9 cellular contexts compared by ENCODE assay signal in the genomic region with DNA sequence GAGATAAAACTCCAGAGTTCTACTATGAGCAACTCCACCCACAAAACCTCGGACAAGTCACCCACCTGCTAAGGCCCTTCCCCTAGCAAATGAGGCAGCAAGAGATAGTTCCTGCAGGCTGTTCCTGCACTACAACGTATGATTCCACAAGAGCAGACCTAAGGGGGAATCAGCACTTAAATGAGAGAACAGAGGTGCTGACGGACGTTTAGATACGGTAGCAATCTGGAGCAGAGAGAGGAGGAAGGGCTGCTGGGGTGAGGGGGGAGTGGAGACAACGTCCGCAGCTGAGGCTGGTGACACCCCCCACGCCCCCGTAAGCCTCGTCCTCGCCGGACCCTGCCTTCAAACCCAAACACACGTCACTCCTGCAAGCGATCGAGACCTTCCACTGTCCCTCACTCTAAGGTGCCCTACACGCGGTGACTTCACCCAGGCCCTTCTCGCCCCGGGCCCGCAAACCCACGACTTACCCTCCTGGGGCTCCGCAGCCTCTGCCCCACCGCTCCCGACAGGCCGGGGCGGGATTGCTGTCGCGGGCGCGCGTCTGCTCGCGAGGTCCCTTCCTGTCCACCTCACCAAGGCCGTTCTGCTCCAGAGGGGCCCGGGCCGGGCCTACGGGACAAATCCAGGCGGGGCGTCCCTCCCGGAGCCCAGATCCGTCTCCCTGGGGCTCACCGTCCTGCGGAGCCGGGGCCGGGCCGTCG. TPM values are rescaled to one million over a fixed set of nuclear protein-coding genes. Genes with fewer than 3 reads are reported as not detected.
DNase-seq lines count a peak whose midpoint lies in the region; ATAC-seq, FAIRE-seq and TF ChIP-seq lines count a peak whose summit lies in the region.
"Had no signal": no experiment of that assay in that cellular context is flagged by ENCODE, and none has a peak within 500 bp of the region (broad histone marks: within the 10 kb centered on the region; RNA-seq: fewer than 3 reads in every experiment).

No MANE protein-coding gene starts in this region.

- H3K4me1 ChIP-seq in SJCRH30 = no peaks in the 10 kb centered on the region
- peaks cover 7% of the 10 kb centered on the region for H3K4me1 ChIP-seq in astrocyte (ENCODE audit: insufficient read depth, low read length)

- peaks cover 32% of the 10 kb centered on the region for H3K9me3 Mint-ChIP-seq in astrocyte (ENCODE audit: unreplicated experiment)

- H3K27ac ChIP-seq in AG04450 (ENCODE audit: low read depth, low read length) (peak overlapping the region; percentile 68), SJCRH30 (peak overlapping the region; percentile 87), astrocyte (ENCODE audit: low read depth, low read length) (peak overlapping the region; percentile 90), skin epidermis (peak overlapping the region; percentile 69 to 98 (median 92))

- POLR2A ChIA-PET in AG04450 (lab: Yijun Ruan, JAX) = no interaction called here

- FAIRE-seq in astrocyte (lab: Jason Lieb, UNC) = no peak

- no peak for DNase-seq in AG04450 (ENCODE audit: low read depth, low spot score)
- DNase-seq in SJCRH30 = peak; percentile 41
- peak; percentile 18 for DNase-seq in astrocyte (ENCODE audit: low read depth)
- no peak for DNase-seq in DMS153 treated with DMSO at 0.1 percent for 48 hours (lab: John Stamatoyannopoulos, UW; ENCODE audit: unreplicated experiment)

- peak overlapping the region; percentile 97 for H2AFZ ChIP-seq in astrocyte (ENCODE audit: low read depth, low read length)

- peaks cover 52% of the 10 kb centered on the region for H3K79me2 ChIP-seq in astrocyte (ENCODE audit: insufficient read depth, low read length)

- peak overlapping the region; percentile 95 for H3K9ac ChIP-seq in astrocyte (ENCODE audit: low read length)

- H3K4me3 Mint-ChIP-seq in astrocyte (ENCODE audit: unreplicated experiment) = peak overlapping the region; percentile 90

- H3K4me1 Mint-ChIP-seq in astrocyte (ENCODE audit: low read depth, unreplicated experiment) = peaks cover 13% of the 10 kb centered on the region

- H3K27me3 ChIP-seq in AG04450 (ENCODE audit: control insufficient read depth, insufficient read depth, low read length) (no peaks in the 10 kb centered on the region), SJCRH30 (no peaks in the 10 kb centered on the region), astrocyte (ENCODE audit: insufficient read depth, low read length) (no peaks in the 10 kb centered on the region)

- peak overlapping the region; percentile 90 for H3K4me3 ChIP-seq in AG04450 (ENCODE audit: low read depth, low read length)
- peak overlapping the region; percentile 81 for H3K4me3 ChIP-seq in SJCRH30
- peak overlapping the region; percentile 72 for H3K4me3 ChIP-seq in astrocyte (ENCODE audit: insufficient read depth, low read depth, low read length)
- H3K4me3 ChIP-seq in iPS-11a (ENCODE audit: low read depth, low read length) = peak overlapping the region; percentile 96
- H3K4me3 ChIP-seq in skin epidermis = peak overlapping the region; percentile 59 to 100 (median 91)

- peak; percentile 21 for ATAC-seq in GM18868 (IDR thresholded peaks at IDR 0.05; ENCODE audit: unreplicated experiment)
- ATAC-seq in HG03103 (IDR thresholded peaks at IDR 0.05; ENCODE audit: low read depth, unreplicated experiment) = peak; percentile 21

- TF ChIP-seq CTCF in AG04450 (IDR thresholded peaks at IDR 0.05; ENCODE audit: low read depth, low read length) (no peak), astrocyte (IDR thresholded peaks at IDR 0.05; ENCODE audit: insufficient read depth, low read depth, low read length) (no peak)

- peaks cover 34% of the 10 kb centered on the region for H3K36me3 Mint-ChIP-seq in astrocyte (ENCODE audit: low read depth, unreplicated experiment)

- peak overlapping the region; percentile 87 for H3K4me2 ChIP-seq in astrocyte (ENCODE audit: low read length)

- peaks cover 39% of the 10 kb centered on the region for H4K20me1 ChIP-seq in astrocyte (ENCODE audit: insufficient read depth, low read length)

- H3K36me3 ChIP-seq in SJCRH30 = peaks cover 35% of the 10 kb centered on the region
- peaks cover 22% of the 10 kb centered on the region for H3K36me3 ChIP-seq in astrocyte (ENCODE audit: insufficient read depth, low read length)

- H3K27me3 Mint-ChIP-seq in astrocyte (ENCODE audit: low read depth, unreplicated experiment) = peaks cover 3% of the 10 kb centered on the region

- H3K9me3 ChIP-seq in AG04450 (ENCODE audit: control insufficient read depth, insufficient read depth, low read length) = peaks cover 42% of the 10 kb centered on the region
- H3K9me3 ChIP-seq in SJCRH30 (replicated peaks) = peaks cover 21% of the 10 kb centered on the region
- peaks cover 16% of the 10 kb centered on the region for H3K9me3 ChIP-seq in astrocyte (ENCODE audit: insufficient read depth, low read depth, low read length)

- peak overlapping the region; percentile 60 for H3K27ac Mint-ChIP-seq in astrocyte (ENCODE audit: unreplicated experiment)

- CTCF ChIA-PET in AG04450 (lab: Charles Lee) = no interaction called here

RNA-seq across cellular contexts. Expression of a gene that starts 0.6 kb away (rescaled TPM):
- 15.4 and 20.4 TPM in 2 replicates for polyA plus RNA-seq in AG04450 (2011; rRNA removed)
- 11.9 and 21.3 TPM in 2 replicates for polyA minus RNA-seq in AG04450 (2011; rRNA and poly(A)+ RNA removed)
- 37.7 and 41.6 TPM in 2 replicates for total RNA-seq in SJCRH30 (2014; rRNA removed; shearing (Covaris generic))
- total RNA-seq in astrocyte = 19.0 and 21.1 TPM in 2 replicates

RNA-seq across cellular contexts. Expression of a gene that starts 47.8 kb away (rescaled TPM):
- polyA plus RNA-seq in AG04450 (2011; rRNA removed) = not detected in 2 replicates
- 0.61 TPM in 1 of 2 replicates, not detected in the other for polyA minus RNA-seq in AG04450 (2011; rRNA and poly(A)+ RNA removed)
- 0.10 and 0.18 TPM in 2 replicates for total RNA-seq in SJCRH30 (2014; rRNA removed; shearing (Covaris generic))
- total RNA-seq in astrocyte = 0.29 and 0.59 TPM in 2 replicates
- total RNA-seq: subcutaneous adipose tissue had no signal

Comparison
In these comparisons a context has a peak if more than half of its experiments do, and no peak if none do; other contexts are left out.
1. DNase-seq: peak in SJCRH30 (2 of 2) and astrocyte (single experiment); none in AG04450 (single experiment) and DMS153 treated with DMSO at 0.1 percent for 48 hours (single experiment).
2. Peak in every context shown above with its lines, with median percentiles within 50 percentile points of each other: H3K27ac ChIP-seq and H3K4me3 ChIP-seq.